1 cellular context compared by ENCODE assay signal in genomic region chr1:171741872-171742576, GRCh38.
TF ChIP-seq lines count a peak whose summit lies in the region.

Gene VAMP4, minus strand, starts transcription at chr1:171742065. Its CDS starts 3,651 bp downstream, at chr1:171738414.

TF ChIP-seq in K562, 482 proteins besides CTCF, POLR2A, EP300 and RAD21 (continued from another document and continues in another):
- TF ChIP-seq STAT6 (CRISPR knock-in tag; IDR thresholded peaks at IDR 0.05) (peak; percentile 90; the same call in 1 of the 2 replicates), ZZZ3 (IDR thresholded peaks at IDR 0.05) (no peak), HDAC2 (IDR thresholded peaks at IDR 0.05) (peak; percentile 70; the same call in 1 of the 2 replicates), ZKSCAN3 (CRISPR knock-in tag; IDR thresholded peaks at IDR 0.05) (no peak), SOX6 (IDR thresholded peaks at IDR 0.05) (peak; percentile 47), TAF9B (IDR thresholded peaks at IDR 0.05; ENCODE audit: partially characterized antibody) (peak; percentile 92), MEF2A (IDR thresholded peaks at IDR 0.05; ENCODE audit: control insufficient read depth, low read depth, low read length) (no peak), RBM39 (optimal IDR thresholded peaks at IDR 0.05; ENCODE audit: low read depth, low read length) (peak; percentile 95), ZNF282 (CRISPR knock-in tag; IDR thresholded peaks at IDR 0.05) (no peak), SMAD4 (CRISPR knock-in tag; conservative IDR thresholded peaks at IDR 0.05) (peak; percentile 79), CREBBP (IDR thresholded peaks at IDR 0.05; ENCODE audit: low read depth, low read length) (no peak), MTA3 (IDR thresholded peaks at IDR 0.05; ENCODE audit: borderline replicate concordance) (peak; percentile 78; the same call in 1 of the 2 replicates), HNRNPL (IDR thresholded peaks at IDR 0.05; ENCODE audit: low read depth, low read length) (0 out of 2 replicates have a peak, but pooled peaks have one; percentile 6), ARHGAP35 (IDR thresholded peaks at IDR 0.05; ENCODE audit: partially characterized antibody) (no peak), MCM5 (IDR thresholded peaks at IDR 0.05; ENCODE audit: low read depth) (no peak), RBM34 (IDR thresholded peaks at IDR 0.05; ENCODE audit: borderline replicate concordance, insufficient read depth, low read length) (no peak), NFIX (CRISPR knock-in tag; IDR thresholded peaks at IDR 0.05; ENCODE audit: low read depth) (no peak), FOXP1 (CRISPR knock-in tag; IDR thresholded peaks at IDR 0.05) (peak; percentile 44; the same call in 1 of the 2 replicates), ARNT (IDR thresholded peaks at IDR 0.05) (0 out of 4 replicates have a peak, but pooled peaks of 1 of the 2 experiments have one; percentile 13), ZNF232 (CRISPR knock-in tag; IDR thresholded peaks at IDR 0.05) (no peak), THAP12 (CRISPR knock-in tag; IDR thresholded peaks at IDR 0.05) (0 out of 2 replicates have a peak, but pooled peaks have one; percentile 41), SAFB2 (IDR thresholded peaks at IDR 0.05; ENCODE audit: borderline replicate concordance, low read depth, low read length, severe bottlenecking) (no peak), OTX1 (CRISPR knock-in tag; IDR thresholded peaks at IDR 0.05) (0 out of 2 replicates have a peak, but pooled peaks have one; percentile 7), RAD51 (IDR thresholded peaks at IDR 0.05; ENCODE audit: borderline replicate concordance, low read depth) (peak; percentile 50), ZFPM2 (CRISPR knock-in tag; IDR thresholded peaks at IDR 0.05) (0 out of 2 replicates have a peak, but pooled peaks have one; percentile 73), YY1 (IDR thresholded peaks at IDR 0.05; ENCODE audit: borderline replicate concordance in 1 of 3, control insufficient read depth in 1 of 3, extremely low read depth in 1 of 3, insufficient read depth in 3 of 3, insufficient read length in 1 of 3, insufficient replicate concordance in 2 of 3, low read depth in 1 of 3, low read length in 2 of 3) (peak in 2 of 3 experiments; percentile 80 to 85), CSDE1 (IDR thresholded peaks at IDR 0.05) (no peak), MITF (IDR thresholded peaks at IDR 0.05) (no peak), ELK3 (CRISPR knock-in tag; IDR thresholded peaks at IDR 0.05) (no peak), ZNF24 (IDR thresholded peaks at IDR 0.05) (no peak), HDAC3 (IDR thresholded peaks at IDR 0.05; ENCODE audit: borderline replicate concordance, partially characterized antibody) (no peak), CAMTA2 (CRISPR knock-in tag; conservative IDR thresholded peaks at IDR 0.05) (no peak), ZNF133 (CRISPR knock-in tag; IDR thresholded peaks at IDR 0.05) (no peak), TRIM24 (IDR thresholded peaks at IDR 0.05) (no peak), CGGBP1 (CRISPR knock-in tag; IDR thresholded peaks at IDR 0.05) (peak; percentile 61; the same call in 1 of the 2 replicates), NFE2L1 (tag; IDR thresholded peaks at IDR 0.05; ENCODE audit: borderline replicate concordance, low read depth) (no peak), XRCC4 (IDR thresholded peaks at IDR 0.05; ENCODE audit: extremely low read depth, insufficient read depth, insufficient read length) (no peak), KDM5B (IDR thresholded peaks at IDR 0.05; ENCODE audit: insufficient replicate concordance, low read depth, low read length) (peak; percentile 85), TAF15 (IDR thresholded peaks at IDR 0.05; ENCODE audit: low read depth, low read length) (no peak), ZNF561 (CRISPR knock-in tag; conservative IDR thresholded peaks at IDR 0.05) (no peak)
- TF ChIP-seq, protein P1, sequence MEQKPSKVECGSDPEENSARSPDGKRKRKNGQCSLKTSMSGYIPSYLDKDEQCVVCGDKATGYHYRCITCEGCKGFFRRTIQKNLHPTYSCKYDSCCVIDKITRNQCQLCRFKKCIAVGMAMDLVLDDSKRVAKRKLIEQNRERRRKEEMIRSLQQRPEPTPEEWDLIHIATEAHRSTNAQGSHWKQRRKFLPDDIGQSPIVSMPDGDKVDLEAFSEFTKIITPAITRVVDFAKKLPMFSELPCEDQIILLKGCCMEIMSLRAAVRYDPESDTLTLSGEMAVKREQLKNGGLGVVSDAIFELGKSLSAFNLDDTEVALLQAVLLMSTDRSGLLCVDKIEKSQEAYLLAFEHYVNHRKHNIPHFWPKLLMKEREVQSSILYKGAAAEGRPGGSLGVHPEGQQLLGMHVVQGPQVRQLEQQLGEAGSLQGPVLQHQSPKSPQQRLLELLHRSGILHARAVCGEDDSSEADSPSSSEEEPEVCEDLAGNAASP (IDR thresholded peaks at IDR 0.05) = no peak
- TF ChIP-seq, protein P2, sequence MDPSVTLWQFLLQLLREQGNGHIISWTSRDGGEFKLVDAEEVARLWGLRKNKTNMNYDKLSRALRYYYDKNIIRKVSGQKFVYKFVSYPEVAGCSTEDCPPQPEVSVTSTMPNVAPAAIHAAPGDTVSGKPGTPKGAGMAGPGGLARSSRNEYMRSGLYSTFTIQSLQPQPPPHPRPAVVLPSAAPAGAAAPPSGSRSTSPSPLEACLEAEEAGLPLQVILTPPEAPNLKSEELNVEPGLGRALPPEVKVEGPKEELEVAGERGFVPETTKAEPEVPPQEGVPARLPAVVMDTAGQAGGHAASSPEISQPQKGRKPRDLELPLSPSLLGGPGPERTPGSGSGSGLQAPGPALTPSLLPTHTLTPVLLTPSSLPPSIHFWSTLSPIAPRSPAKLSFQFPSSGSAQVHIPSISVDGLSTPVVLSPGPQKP (CRISPR knock-in tag; IDR thresholded peaks at IDR 0.05) = no peak
- TF ChIP-seq, protein P3, sequence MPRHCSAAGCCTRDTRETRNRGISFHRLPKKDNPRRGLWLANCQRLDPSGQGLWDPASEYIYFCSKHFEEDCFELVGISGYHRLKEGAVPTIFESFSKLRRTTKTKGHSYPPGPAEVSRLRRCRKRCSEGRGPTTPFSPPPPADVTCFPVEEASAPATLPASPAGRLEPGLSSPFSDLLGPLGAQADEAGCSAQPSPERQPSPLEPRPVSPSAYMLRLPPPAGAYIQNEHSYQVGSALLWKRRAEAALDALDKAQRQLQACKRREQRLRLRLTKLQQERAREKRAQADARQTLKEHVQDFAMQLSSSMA (CRISPR knock-in tag; IDR thresholded peaks at IDR 0.05) = no peak
- TF ChIP-seq, protein P4, sequence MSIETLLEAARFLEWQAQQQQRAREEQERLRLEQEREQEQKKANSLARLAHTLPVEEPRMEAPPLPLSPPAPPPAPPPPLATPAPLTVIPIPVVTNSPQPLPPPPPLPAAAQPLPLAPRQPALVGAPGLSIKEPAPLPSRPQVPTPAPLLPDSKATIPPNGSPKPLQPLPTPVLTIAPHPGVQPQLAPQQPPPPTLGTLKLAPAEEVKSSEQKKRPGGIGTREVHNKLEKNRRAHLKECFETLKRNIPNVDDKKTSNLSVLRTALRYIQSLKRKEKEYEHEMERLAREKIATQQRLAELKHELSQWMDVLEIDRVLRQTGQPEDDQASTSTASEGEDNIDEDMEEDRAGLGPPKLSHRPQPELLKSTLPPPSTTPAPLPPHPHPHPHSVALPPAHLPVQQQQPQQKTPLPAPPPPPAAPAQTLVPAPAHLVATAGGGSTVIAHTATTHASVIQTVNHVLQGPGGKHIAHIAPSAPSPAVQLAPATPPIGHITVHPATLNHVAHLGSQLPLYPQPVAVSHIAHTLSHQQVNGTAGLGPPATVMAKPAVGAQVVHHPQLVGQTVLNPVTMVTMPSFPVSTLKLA (conservative IDR thresholded peaks at IDR 0.05) = peak; percentile 59 to 87
- TF ChIP-seq, protein P5, sequence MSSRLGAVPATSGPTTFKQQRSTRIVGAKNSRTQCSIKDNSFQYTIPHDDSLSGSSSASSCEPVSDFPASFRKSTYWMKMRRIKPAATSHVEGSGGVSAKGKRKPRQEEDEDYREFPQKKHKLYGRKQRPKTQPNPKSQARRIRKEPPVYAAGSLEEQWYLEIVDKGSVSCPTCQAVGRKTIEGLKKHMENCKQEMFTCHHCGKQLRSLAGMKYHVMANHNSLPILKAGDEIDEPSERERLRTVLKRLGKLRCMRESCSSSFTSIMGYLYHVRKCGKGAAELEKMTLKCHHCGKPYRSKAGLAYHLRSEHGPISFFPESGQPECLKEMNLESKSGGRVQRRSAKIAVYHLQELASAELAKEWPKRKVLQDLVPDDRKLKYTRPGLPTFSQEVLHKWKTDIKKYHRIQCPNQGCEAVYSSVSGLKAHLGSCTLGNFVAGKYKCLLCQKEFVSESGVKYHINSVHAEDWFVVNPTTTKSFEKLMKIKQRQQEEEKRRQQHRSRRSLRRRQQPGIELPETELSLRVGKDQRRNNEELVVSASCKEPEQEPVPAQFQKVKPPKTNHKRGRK (tag; IDR thresholded peaks at IDR 0.05) = no peak
- TF ChIP-seq, protein P6, sequence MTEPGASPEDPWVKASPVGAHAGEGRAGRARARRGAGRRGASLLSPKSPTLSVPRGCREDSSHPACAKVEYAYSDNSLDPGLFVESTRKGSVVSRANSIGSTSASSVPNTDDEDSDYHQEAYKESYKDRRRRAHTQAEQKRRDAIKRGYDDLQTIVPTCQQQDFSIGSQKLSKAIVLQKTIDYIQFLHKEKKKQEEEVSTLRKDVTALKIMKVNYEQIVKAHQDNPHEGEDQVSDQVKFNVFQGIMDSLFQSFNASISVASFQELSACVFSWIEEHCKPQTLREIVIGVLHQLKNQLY (CRISPR knock-in tag; conservative IDR thresholded peaks at IDR 0.05) = no peak
